Comparison of ENCODE assay signal across 9 cellular contexts in genomic region chr2:39408351-39409136, GRCh38. TPM values are rescaled to one million over a fixed set of nuclear protein-coding genes. Genes with fewer than 3 reads are reported as not detected.
DNase-seq lines count a peak whose midpoint lies in the region; ATAC-seq and TF ChIP-seq lines count a peak whose summit lies in the region.
"Had no signal": no experiment of that assay in that cellular context is flagged by ENCODE, and none has a peak within 500 bp of the region (broad histone marks: within the 10 kb centered on the region; RNA-seq: fewer than 3 reads in every experiment).

No MANE protein-coding gene starts in this region.

- H3K4me2 ChIP-seq in SK-N-SH: no peak overlapping the region

- TF ChIP-seq CTCF in fibroblast of villous mesenchyme (IDR thresholded peaks at IDR 0.05; ENCODE audit: insufficient read depth, low read depth, low read length): no peak
- TF ChIP-seq CTCF in SK-N-SH (IDR thresholded peaks at IDR 0.05): no peak

- peaks cover 12% of the 10 kb centered on the region; the same call in 1 of the 2 replicates for H4K20me1 ChIP-seq in SK-N-SH (ENCODE audit: insufficient read depth)

- H3K36me3 Mint-ChIP-seq in CD4-positive, alpha-beta memory T cell: peaks cover 0 to 3% of the 10 kb centered on the region in 2 donors

- CTCF ChIA-PET in CD4-positive, alpha-beta memory T cell (lab: Charles Lee; ENCODE audit: partially characterized antibody): interaction anchor here (0.6 kb wide), 1 partner anchor 20 kb away, joined by 3 read pairs; no protein-coding TSS in a partner anchor
- CTCF ChIA-PET in SK-N-SH (lab: Yijun Ruan, JAX): interaction anchor here (1.3 kb wide), 1 partner anchor 11 kb away, joined by 3 read pairs; no protein-coding TSS in a partner anchor

- intact Hi-C loops in CD4-positive, alpha-beta memory T cell (cut with micrococcal nuclease): no loop called here
- intact Hi-C loops in cardiac septum (cut with DNase I): no loop called here

- no peaks in the 10 kb centered on the region for H3K9me3 ChIP-seq in CD4-positive, alpha-beta memory T cell (ENCODE audit: control insufficient read depth in 1 of 2, low read length in 2 of 2)
- no peaks in the 10 kb centered on the region for H3K9me3 ChIP-seq in SK-N-SH

- no peak overlapping the region for H2AFZ ChIP-seq in SK-N-SH (ENCODE audit: low read depth)

- H3K9ac ChIP-seq in SK-N-SH: no peak overlapping the region

- H3K27ac ChIP-seq in CD4-positive, alpha-beta memory T cell (ENCODE audit: low read depth, low read length): no peak overlapping the region
- no peak overlapping the region; a peak in 1 of 4 replicates for H3K27ac ChIP-seq in SK-N-SH (ENCODE audit: low read depth in 2 of 2, low read length in 1 of 2)

- H3K4me3 Mint-ChIP-seq in CD4-positive, alpha-beta memory T cell: peak overlapping the region in 6 of 8 donors; percentile 28 to 54 (median 44)

- H3K27me3 ChIP-seq in CD4-positive, alpha-beta memory T cell (ENCODE audit: insufficient read depth, low read length): no peaks in the 10 kb centered on the region
- H3K27me3 ChIP-seq in SK-N-SH (ENCODE audit: insufficient read depth): no peaks in the 10 kb centered on the region

- no peaks in the 10 kb centered on the region for H3K36me3 ChIP-seq in CD4-positive, alpha-beta memory T cell (ENCODE audit: insufficient read depth, low read length)
- H3K36me3 ChIP-seq in SK-N-SH (replicated peaks in 1 of 2; ENCODE audit: control insufficient read depth in 1 of 2, insufficient read depth in 2 of 2, low read length in 1 of 2): no peaks in the 10 kb centered on the region

- H3K4me1 ChIP-seq in CD4-positive, alpha-beta memory T cell (ENCODE audit: insufficient read depth, low read length): peaks cover 41% of the 10 kb centered on the region
- H3K4me1 ChIP-seq in SK-N-SH (ENCODE audit: control insufficient read depth in 1 of 2, insufficient read depth in 2 of 2, low read depth in 1 of 2, low read length in 1 of 2): peaks cover 12 to 47% of the 10 kb centered on the region in 2 experiments; a peak in 3 of 4 replicates

- no peaks in the 10 kb centered on the region for H3K27me3 Mint-ChIP-seq in CD4-positive, alpha-beta memory T cell

- no peak for DNase-seq in CD4-positive, alpha-beta memory T cell
- DNase-seq in fibroblast of villous mesenchyme (ENCODE audit: low read depth) (peak; percentile 71), SK-N-SH (no peak), ecto neural progenitor cell (ENCODE audit: low spot score) (no peak), NCI-H2227 (lab: John Stamatoyannopoulos, UW; ENCODE audit: unreplicated experiment) (no peak), cardiac septum (ENCODE audit: low spot score) (no peak)
- DNase-seq: NCI-H226 had no signal

- no peaks in the 10 kb centered on the region for H3K9me3 Mint-ChIP-seq in CD4-positive, alpha-beta memory T cell

- H3K27ac Mint-ChIP-seq in CD4-positive, alpha-beta memory T cell: peak overlapping the region in 4 of 7 donors; percentile 7 to 72 (median 24)

- POLR2A ChIA-PET in CD4-positive, alpha-beta memory T cell (lab: Charles Lee; ENCODE audit: partially characterized antibody): no interaction called here
- POLR2A ChIA-PET in SK-N-SH (lab: Yijun Ruan, JAX): interaction anchor here (0.9 kb wide), 1 partner anchor 11 kb away, joined by 3 read pairs; no protein-coding TSS in a partner anchor

- H3K79me2 ChIP-seq in SK-N-SH (ENCODE audit: insufficient read depth): peaks cover 93% of the 10 kb centered on the region

- peaks cover 30% of the 10 kb centered on the region for H3F3A ChIP-seq in SK-N-SH (replicated peaks; ENCODE audit: insufficient read depth)

- ATAC-seq in GM21381 (IDR thresholded peaks at IDR 0.05; ENCODE audit: unreplicated experiment) (peak; percentile 63), HG03469 (IDR thresholded peaks at IDR 0.05; ENCODE audit: unreplicated experiment) (peak; percentile 64)

- H3K4me1 Mint-ChIP-seq in CD4-positive, alpha-beta memory T cell: peaks cover 47 to 79% (median 64%) of the 10 kb centered on the region in 4 donors

- no peak overlapping the region for H3K4me3 ChIP-seq in CD4-positive, alpha-beta memory T cell (ENCODE audit: low read length in 2 of 2)
- no peak overlapping the region for H3K4me3 ChIP-seq in fibroblast of villous mesenchyme (ENCODE audit: low read depth, low read length)
- H3K4me3 ChIP-seq in SK-N-SH (ENCODE audit: low read depth in 2 of 2, low read length in 1 of 2): no peak overlapping the region

- no peak for TF ChIP-seq RAD21 in SK-N-SH (IDR thresholded peaks at IDR 0.05; ENCODE audit: low read length)

- no peak for TF ChIP-seq EP300 in SK-N-SH (IDR thresholded peaks at IDR 0.05; ENCODE audit: borderline replicate concordance in 1 of 2, low read depth in 1 of 2, low read length in 1 of 2)

- no peaks in the 10 kb centered on the region for H3K9me2 ChIP-seq in SK-N-SH

- WGBS in SK-N-SH (ENCODE audit: low lambda C conversion rate): 76% methylated on average over 3 of the region's 3 CpGs

TF ChIP-seq in SK-N-SH, 30 proteins besides CTCF, POLR2A, EP300 and RAD21:
- TF ChIP-seq GATA2 (CRISPR knock-in tag; IDR thresholded peaks at IDR 0.05) (no peak), SMC3 (IDR thresholded peaks at IDR 0.05; ENCODE audit: low read depth, low read length) (no peak), TCF12 (IDR thresholded peaks at IDR 0.05) (no peak; the same call in 1 of the 2 replicates), FOXM1 (IDR thresholded peaks at IDR 0.05; ENCODE audit: low read depth) (no peak), SIN3A (IDR thresholded peaks at IDR 0.05; ENCODE audit: borderline replicate concordance, low read depth, low read length) (no peak), USF2 (IDR thresholded peaks at IDR 0.05; ENCODE audit: borderline replicate concordance, low read depth, low read length) (no peak), MXI1 (IDR thresholded peaks at IDR 0.05; ENCODE audit: low read depth, low read length) (no peak), POLR2AphosphoS5 (IDR thresholded peaks at IDR 0.05; ENCODE audit: low read depth, low read length) (no peak), ELF1 (IDR thresholded peaks at IDR 0.05) (no peak), NFIC (IDR thresholded peaks at IDR 0.05; ENCODE audit: borderline replicate concordance) (no peak), RXRA (IDR thresholded peaks at IDR 0.05; ENCODE audit: borderline replicate concordance, low read depth) (no peak), TEAD4 (IDR thresholded peaks at IDR 0.05; ENCODE audit: borderline replicate concordance, insufficient read depth) (no peak), RCOR1 (IDR thresholded peaks at IDR 0.05; ENCODE audit: low read length) (no peak), USF1 (IDR thresholded peaks at IDR 0.05; ENCODE audit: borderline replicate concordance, low read depth) (no peak), NRF1 (IDR thresholded peaks at IDR 0.05; ENCODE audit: low read depth, low read length) (no peak), TAF1 (IDR thresholded peaks at IDR 0.05; ENCODE audit: borderline replicate concordance, low read depth, low read length) (no peak), FOSL2 (IDR thresholded peaks at IDR 0.05; ENCODE audit: borderline replicate concordance, low read depth) (no peak), GABPA (IDR thresholded peaks at IDR 0.05; ENCODE audit: low read depth) (no peak), RFX5 (IDR thresholded peaks at IDR 0.05; ENCODE audit: low read length) (no peak), JUND (IDR thresholded peaks at IDR 0.05) (no peak)
TF ChIP-seq in SK-N-SH: peak in this region for 0.

RNA-seq across cellular contexts. Expression of gene MAP4K3, which starts 28.5 kb away (rescaled TPM):
- total RNA-seq in CD4-positive, alpha-beta memory T cell: 10 to 100 TPM; 16.1 to 18.1 TPM
- 1 to 10 TPM; 1.7 to 2.6 TPM for polyA plus RNA-seq in CD4-positive, alpha-beta memory T cell
- 78.0 and 97.2 TPM in 2 replicates for total RNA-seq in fibroblast of villous mesenchyme
- 8.8 and 11.1 TPM in 2 replicates for polyA plus RNA-seq in SK-N-SH (2012; rRNA removed)
- polyA plus RNA-seq in SK-N-SH (2012; cell fraction: cytosol; rRNA removed): 12.0 and 14.6 TPM in 2 replicates
- polyA plus RNA-seq in SK-N-SH (2012; cell fraction: nucleus; rRNA removed): 8.6 and 21.1 TPM in 2 replicates
- 40.0 TPM for total RNA-seq in cardiac septum
